8 cellular contexts compared by ENCODE assay signal in genomic region chr2:64654993-64655666, GRCh38. TPM values are rescaled to one million over a fixed set of nuclear protein-coding genes. Genes with fewer than 3 reads are reported as not detected.
DNase-seq lines count a peak whose midpoint lies in the region; ATAC-seq and TF ChIP-seq lines count a peak whose summit lies in the region.

No MANE protein-coding gene starts in this region.

- no peaks in the 10 kb centered on the region for H3K27me3 Mint-ChIP-seq in activated T-cell treated with anti-CD3 and anti-CD28 coated beads, Interleukin-2, amount 50 U/mL, for 24 hours

- no peaks in the 10 kb centered on the region for H3K9me3 Mint-ChIP-seq in activated T-cell treated with anti-CD3 and anti-CD28 coated beads, Interleukin-2, amount 50 U/mL, for 24 hours

- no peaks in the 10 kb centered on the region for H3K27me3 ChIP-seq in mononuclear cell (ENCODE audit: insufficient read depth, low read length)

- H3K4me3 ChIP-seq in astrocyte of the spinal cord (ENCODE audit: low read depth, low read length) (peak overlapping the region; percentile 64), mononuclear cell (ENCODE audit: low read length) (peak overlapping the region; percentile 82)

- in situ Hi-C loops in astrocyte of the spinal cord (cut with HindIII; ENCODE audit: low sequenced_read_pairs), result no loop called here

- TF ChIP-seq CTCF in astrocyte of the spinal cord (IDR thresholded peaks at IDR 0.05; ENCODE audit: low read depth, low read length), result peak; percentile 28

- DNase-seq in activated T-cell treated with anti-CD3 and anti-CD28 coated beads, Interleukin-2, amount 50 U/mL, for 24 hours, result no peak
- no peak for DNase-seq in activated T-cell treated with anti-CD3 and anti-CD28 coated beads, Interleukin-2, amount 50 U/mL, for 48 hours
- peak; percentile 13 for DNase-seq in NCI-H2171 treated with DMSO at 0.1 percent for 48 hours (lab: John Stamatoyannopoulos, UW)
- DNase-seq in astrocyte of the spinal cord (ENCODE audit: low read depth, low spot score), result peak; percentile 38
- no peak for DNase-seq in cerebellum (ENCODE audit: low spot score)

- peak overlapping the region; percentile 76 for H3K4me3 Mint-ChIP-seq in activated T-cell treated with anti-CD3 and anti-CD28 coated beads, Interleukin-2, amount 50 U/mL, for 24 hours

- peaks cover 80% of the 10 kb centered on the region for H3K4me1 ChIP-seq in mononuclear cell (ENCODE audit: insufficient read depth, low read length)

- peak overlapping the region; percentile 86 for H3K27ac Mint-ChIP-seq in activated T-cell treated with anti-CD3 and anti-CD28 coated beads, Interleukin-2, amount 50 U/mL, for 24 hours

- peaks cover 9% of the 10 kb centered on the region for H3K36me3 Mint-ChIP-seq in activated T-cell treated with anti-CD3 and anti-CD28 coated beads, Interleukin-2, amount 50 U/mL, for 24 hours (ENCODE audit: low read depth)

- H3K9me3 ChIP-seq in mononuclear cell (ENCODE audit: low read depth, low read length), result no peaks in the 10 kb centered on the region

- H3K4me1 Mint-ChIP-seq in activated T-cell treated with anti-CD3 and anti-CD28 coated beads, Interleukin-2, amount 50 U/mL, for 24 hours (ENCODE audit: low read depth), result peaks cover 79% of the 10 kb centered on the region

- no peak for ATAC-seq in HG03378 (IDR thresholded peaks at IDR 0.05; ENCODE audit: unreplicated experiment)
- no peak for ATAC-seq in HG02938 (IDR thresholded peaks at IDR 0.05; ENCODE audit: unreplicated experiment)

RNA-seq across cellular contexts. Expression of gene SERTAD2, which starts 1.4 kb away (rescaled TPM):
- total RNA-seq in mononuclear cell, result 45.4 TPM
- 5.8 TPM for total RNA-seq in cerebellum

Comparison
In these comparisons a context has a peak if more than half of its experiments do, and no peak if none do; other contexts are left out.
1. DNase-seq: peak in NCI-H2171 treated with DMSO at 0.1 percent for 48 hours (single experiment) and astrocyte of the spinal cord (single experiment); none in activated T-cell treated with anti-CD3 and anti-CD28 coated beads, Interleukin-2, amount 50 U/mL, for 24 hours (single experiment), activated T-cell treated with anti-CD3 and anti-CD28 coated beads, Interleukin-2, amount 50 U/mL, for 48 hours (0 of 2) and cerebellum (single experiment).